Comparison of ENCODE assay signal across 11 cellular contexts in genomic region chr6:6725834-6726194, GRCh38.
DNase-seq lines count a peak whose midpoint lies in the region; ATAC-seq and TF ChIP-seq lines count a peak whose summit lies in the region.
"Had no signal": no experiment of that assay in that cellular context is flagged by ENCODE, and none has a peak within 500 bp of the region (broad histone marks: within the 10 kb centered on the region; RNA-seq: fewer than 3 reads in every experiment).

No MANE protein-coding gene starts in this region.

- no peak overlapping the region for H3K9ac ChIP-seq in rectal smooth muscle tissue (ENCODE audit: low read length)
- H3K9ac ChIP-seq: parathyroid adenoma had no signal

- H3K27me3 ChIP-seq in gastroesophageal sphincter (no peaks in the 10 kb centered on the region), rectal smooth muscle tissue (ENCODE audit: control insufficient read depth, insufficient read depth, low read length) (no peaks in the 10 kb centered on the region)

- peak; percentile 72 for DNase-seq in CMK (ENCODE audit: low read depth)
- peak; percentile 85 to 87 for DNase-seq in NOMO-1 (lab: John Stamatoyannopoulos, UW; ENCODE audit: unreplicated experiment in 2 of 2)
- DNase-seq in NCI-H1436 (lab: John Stamatoyannopoulos, UW): no peak
- no peak for DNase-seq in SK-N-DZ (ENCODE audit: low spot score)
- DNase-seq in activated effector memory CD4-positive, alpha-beta T cell treated with Interleukin-2 at 50 U/mL for 16 hours: no peak
- no peak for DNase-seq in AG08396 (ENCODE audit: low spot score)
- DNase-seq: COR-L47, immature natural killer cell had no signal

- no peak for TF ChIP-seq CTCF in gastroesophageal sphincter (IDR thresholded peaks at IDR 0.05)

- peak overlapping the region in 3 of 4 donors; percentile 73 to 81 (median 77) for H3K27ac ChIP-seq in gastroesophageal sphincter
- no peak overlapping the region for H3K27ac ChIP-seq in rectal smooth muscle tissue (ENCODE audit: low read depth, low read length)

- TF ChIP-seq POLR2A in gastroesophageal sphincter (IDR thresholded peaks at IDR 0.05): no peak

- H3K4me1 ChIP-seq in gastroesophageal sphincter (peaks cover 0 to 27% (median 12%) of the 10 kb centered on the region in 3 donors), rectal smooth muscle tissue (ENCODE audit: control insufficient read depth, insufficient read depth, low read length) (peaks cover 8% of the 10 kb centered on the region)
- H3K4me1 ChIP-seq: parathyroid adenoma had no signal

- WGBS in gastroesophageal sphincter (ENCODE audit: low coverage in 1 of 2), 2 donors: 71 to 87% methylated on average over 4 to 6 of the region's 10 CpGs

- ATAC-seq in gastroesophageal sphincter: no peak

- no peaks in the 10 kb centered on the region for H3K36me3 ChIP-seq in gastroesophageal sphincter
- no peaks in the 10 kb centered on the region for H3K36me3 ChIP-seq in rectal smooth muscle tissue (ENCODE audit: control insufficient read depth, insufficient read depth, low read length)

- H3K4me3 ChIP-seq in gastroesophageal sphincter: no peak overlapping the region
- peak overlapping the region; percentile 9 for H3K4me3 ChIP-seq in rectal smooth muscle tissue (ENCODE audit: low read length)

- no peaks in the 10 kb centered on the region for H3K9me3 ChIP-seq in gastroesophageal sphincter

- no peak for TF ChIP-seq EP300 in gastroesophageal sphincter (IDR thresholded peaks at IDR 0.05)

Comparison
In these comparisons a context has a peak if more than half of its experiments do, and no peak if none do; other contexts are left out.
1. DNase-seq: peak in CMK (single experiment) and NOMO-1 (2 of 2); none in NCI-H1436 (single experiment), SK-N-DZ (single experiment), activated effector memory CD4-positive, alpha-beta T cell treated with Interleukin-2 at 50 U/mL for 16 hours (single experiment) and AG08396 (single experiment).